1 cellular context compared by ENCODE assay signal in genomic region chr7:1694981-1695511, GRCh38.
TF ChIP-seq lines count a peak whose summit lies in the region.

No MANE protein-coding gene starts in this region.

TF ChIP-seq in neural cell, 6 proteins besides CTCF, POLR2A, EP300 and RAD21 (continued from another document):
- TF ChIP-seq REST (IDR thresholded peaks at IDR 0.05; ENCODE audit: borderline replicate concordance) (no peak), POLR2AphosphoS5 (IDR thresholded peaks at IDR 0.05) (no peak), SMC3 (conservative IDR thresholded peaks at IDR 0.05; ENCODE audit: poor library complexity) (no peak), MXI1 (conservative IDR thresholded peaks at IDR 0.05; ENCODE audit: poor library complexity, severe bottlenecking) (no peak)
